In the genomic region with DNA sequence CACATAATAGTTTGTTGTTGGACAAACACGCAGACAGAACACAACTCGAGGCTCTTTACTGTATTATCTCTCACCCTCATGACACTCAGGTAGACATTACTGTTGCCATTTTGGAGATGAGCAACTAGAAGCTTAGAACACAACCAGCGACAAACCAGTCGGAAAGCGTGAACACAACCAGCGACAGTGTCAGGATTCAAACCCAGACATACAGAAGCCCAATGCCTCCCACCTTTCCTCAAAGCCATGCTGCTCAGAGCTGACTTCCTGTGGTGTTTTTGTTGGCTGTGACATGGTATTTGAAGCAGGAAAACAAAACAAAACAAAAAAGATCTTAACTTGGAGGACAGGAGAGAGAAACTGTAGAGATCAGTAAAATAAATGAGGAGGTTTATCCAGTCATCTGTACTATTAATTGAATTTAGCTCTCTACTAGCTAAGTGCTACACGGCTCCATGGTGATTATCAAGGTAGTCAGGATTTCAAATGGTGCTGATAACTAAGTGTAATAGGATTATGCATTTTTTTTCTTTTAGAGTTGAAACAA, we compare ENCODE assay signal across 15 cellular contexts.
DNase-seq lines count a peak whose midpoint lies in the region; TF ChIP-seq lines count a peak whose summit lies in the region.
"Had no signal": no experiment of that assay in that cellular context is flagged by ENCODE, and none has a peak within 500 bp of the region (broad histone marks: within the 10 kb centered on the region; RNA-seq: fewer than 3 reads in every experiment).

No MANE protein-coding gene starts in this region.

- H3K4me1 Mint-ChIP-seq in endodermal cell (peaks cover 52% of the 10 kb centered on the region), nephron (peaks cover 69% of the 10 kb centered on the region), Calu3 (ENCODE audit: low read depth, unreplicated experiment) (peaks cover 7% of the 10 kb centered on the region)

- CTCF ChIA-PET in A673 (lab: Charles Lee), result no interaction called here
- CTCF ChIA-PET in Calu3 (lab: Charles Lee), result no interaction called here

- H3K36me3 Mint-ChIP-seq in endodermal cell (ENCODE audit: low read depth), result no peaks in the 10 kb centered on the region
- H3K36me3 Mint-ChIP-seq in nephron (ENCODE audit: low read depth), result no peaks in the 10 kb centered on the region
- H3K36me3 Mint-ChIP-seq in Calu3 (ENCODE audit: insufficient read depth, unreplicated experiment), result no peaks in the 10 kb centered on the region
- H3K36me3 Mint-ChIP-seq: activated naive CD8-positive, alpha-beta T cell had no signal

- H3K9me3 Mint-ChIP-seq in endodermal cell (no peaks in the 10 kb centered on the region), nephron (no peaks in the 10 kb centered on the region), Calu3 (ENCODE audit: low read depth, unreplicated experiment) (no peaks in the 10 kb centered on the region)

- peak overlapping the region; percentile 93 for H3K27ac ChIP-seq in A673 (ENCODE audit: low read depth, low read length, poor library complexity, severe bottlenecking)
- H3K27ac ChIP-seq in endodermal cell (ENCODE audit: low read depth, low read length), result peak overlapping the region; percentile 34

- H3K4me3 ChIP-seq in A673 (ENCODE audit: low read depth, low read length, poor library complexity, severe bottlenecking), result no peak overlapping the region
- peak overlapping the region; percentile 65 for H3K4me3 ChIP-seq in endodermal cell (ENCODE audit: low read length)
- H3K4me3 ChIP-seq: K562, skin epidermis had no signal

- H3K27ac Mint-ChIP-seq in endodermal cell (peak overlapping the region; percentile 67), nephron (peak overlapping the region; percentile 89 to 94 (median 89)), Calu3 (ENCODE audit: unreplicated experiment) (no peak overlapping the region)
- H3K27ac Mint-ChIP-seq: activated naive CD8-positive, alpha-beta T cell had no signal

- no peaks in the 10 kb centered on the region for H3K36me3 ChIP-seq in A673 (ENCODE audit: insufficient read depth, low read length, poor library complexity, severe bottlenecking)
- H3K36me3 ChIP-seq in endodermal cell (ENCODE audit: control insufficient read depth, insufficient read depth, low read length), result no peaks in the 10 kb centered on the region

- BruUV-seq in A673 (replicated peaks; lab: Mats Ljungman, UMichigan) (no TSS peak), Calu3 (replicated peaks; lab: Mats Ljungman, UMichigan) (no TSS peak)

- WGBS in endodermal cell (ENCODE audit: insufficient coverage in 1 of 2, insufficient read length in 1 of 2), 2 experiments, result 60 to 72% methylated on average over 5 to 7 of the region's 7 CpGs

- H3K4me1 ChIP-seq in A673 (ENCODE audit: insufficient read depth, low read length, poor library complexity, severe bottlenecking), result peaks cover 96% of the 10 kb centered on the region
- H3K4me1 ChIP-seq in endodermal cell (ENCODE audit: control insufficient read depth, insufficient read depth, low read length), result peaks cover 11% of the 10 kb centered on the region

- H3K4me3 Mint-ChIP-seq in endodermal cell (no peak overlapping the region), nephron (peak overlapping the region in 2 of 3 experiments; percentile 16 to 24), Calu3 (ENCODE audit: low read depth, unreplicated experiment) (no peak overlapping the region)
- H3K4me3 Mint-ChIP-seq: activated naive CD8-positive, alpha-beta T cell had no signal

- H3K27me3 ChIP-seq in A673 (replicated peaks; ENCODE audit: insufficient read depth, low read depth, low read length, poor library complexity), result no peaks in the 10 kb centered on the region
- H3K27me3 ChIP-seq in endodermal cell (ENCODE audit: control insufficient read depth, insufficient read depth, low read length, poor library complexity, severe bottlenecking), result no peaks in the 10 kb centered on the region
- H3K27me3 ChIP-seq: dorsolateral prefrontal cortex had no signal

- DNase-seq in A673 (ENCODE audit: low spot score) (peak; percentile 45), M059J (ENCODE audit: low read depth) (peak; percentile 61), endodermal cell (peak; percentile 67), foreskin melanocyte (no peak), H4 (ENCODE audit: low spot score) (no peak), Calu3 (no peak), HUDEP-2 (lab: John Stamatoyannopoulos, UW; ENCODE audit: unreplicated experiment in 76 of 76) (no peak)
- DNase-seq: DMS53, dorsolateral prefrontal cortex, NCI-H2107, trophoblast cell had no signal

- H3K27me3 Mint-ChIP-seq in endodermal cell (ENCODE audit: insufficient read depth) (no peaks in the 10 kb centered on the region), nephron (ENCODE audit: low read depth) (peaks cover 4% of the 10 kb centered on the region), Calu3 (ENCODE audit: unreplicated experiment) (no peaks in the 10 kb centered on the region)

- TF ChIP-seq CTCF in A673 (conservative IDR thresholded peaks at IDR 0.05; ENCODE audit: low read depth, low read length) (no peak), endodermal cell (conservative IDR thresholded peaks at IDR 0.05) (no peak), nephron (IDR thresholded peaks at IDR 0.05; ENCODE audit: unreplicated experiment in 3 of 3) (no peak), Calu3 (IDR thresholded peaks at IDR 0.05; ENCODE audit: unreplicated experiment) (no peak)

- H3K9ac ChIP-seq in endodermal cell (ENCODE audit: extremely low read depth, low read length, poor library complexity, severe bottlenecking), result peak overlapping the region; percentile 30

- H3K9me3 ChIP-seq in A673 (ENCODE audit: low read depth, low read length, poor library complexity, severe bottlenecking) (no peaks in the 10 kb centered on the region), endodermal cell (ENCODE audit: control insufficient read depth, low read length) (no peaks in the 10 kb centered on the region)

- POLR2A ChIA-PET in A673 (lab: Charles Lee; ENCODE audit: low non-redundant PET), result interaction anchor here (0.5 to 0.6 kb wide), 2 partner anchors 26 to 73 kb away, joined by 3 to 8 read pairs; no protein-coding TSS in a partner anchor

- intact Hi-C loops in A673 (cut with micrococcal nuclease; ENCODE audit: unreplicated experiment), result no loop called here
- intact Hi-C loops in Calu3 (cut with micrococcal nuclease; ENCODE audit: unreplicated experiment), result no loop called here

Comparison
In these comparisons a context has a peak if more than half of its experiments do, and no peak if none do; other contexts are left out.
1. DNase-seq: peak in A673 (single experiment), M059J (single experiment) and endodermal cell (single experiment); none in foreskin melanocyte (single experiment), H4 (single experiment), Calu3 (single experiment) and HUDEP-2 (0 of 76).
2. H3K4me3 Mint-ChIP-seq: peak in nephron (2 of 3); none in endodermal cell (single experiment) and Calu3 (single experiment).